13 cellular contexts compared by ENCODE assay signal in the genomic region with DNA sequence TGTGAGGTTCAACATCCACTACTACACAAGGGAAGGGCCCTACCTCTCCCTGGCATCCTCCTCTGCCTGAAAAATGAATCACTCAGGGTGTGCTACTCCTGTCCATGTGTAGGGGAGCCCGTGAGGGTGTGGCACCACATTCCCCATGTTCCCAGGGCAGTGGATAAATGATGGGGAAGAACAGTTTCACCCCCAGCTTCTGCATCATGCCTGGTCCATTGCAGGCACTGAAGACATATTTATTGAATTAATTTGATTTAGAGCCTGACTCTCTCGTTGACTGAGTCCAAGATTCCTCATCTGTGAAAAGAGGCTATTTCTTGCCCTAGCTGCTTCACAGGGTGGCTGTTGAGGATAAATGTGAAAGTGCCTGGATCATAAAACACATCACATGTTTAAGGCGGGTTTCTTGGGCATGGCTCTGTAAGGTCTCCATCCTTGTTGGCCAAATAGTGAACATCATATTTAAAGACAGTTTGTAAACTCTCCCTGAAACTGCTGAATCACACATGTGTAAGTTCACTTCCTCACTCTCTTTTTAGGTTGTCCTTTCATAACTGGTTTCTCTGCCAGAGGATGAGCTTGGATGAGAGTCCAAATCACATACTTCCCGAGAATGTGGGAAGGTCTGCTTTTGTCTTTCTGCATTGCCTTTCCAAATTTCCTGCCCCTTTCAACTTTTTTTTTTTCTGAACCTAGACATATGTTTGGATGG.
DNase-seq lines count a peak whose midpoint lies in the region; ATAC-seq, FAIRE-seq and TF ChIP-seq lines count a peak whose summit lies in the region.
"Had no signal": no experiment of that assay in that cellular context is flagged by ENCODE, and none has a peak within 500 bp of the region (broad histone marks: within the 10 kb centered on the region; RNA-seq: fewer than 3 reads in every experiment).

No MANE protein-coding gene starts in this region.

- H3K4me1 ChIP-seq in right cardiac atrium (ENCODE audit: control insufficient read depth, insufficient read depth, low read length) (peaks cover 4% of the 10 kb centered on the region), left ventricle myocardium inferior (peaks cover 20% of the 10 kb centered on the region)

- H3K27me3 Mint-ChIP-seq in WTC11 (ENCODE audit: low read depth) = no peaks in the 10 kb centered on the region

- no peak overlapping the region for H3K27ac Mint-ChIP-seq in WTC11
- H3K27ac Mint-ChIP-seq: B cell had no signal

- H3K36me3 Mint-ChIP-seq in WTC11 = no peaks in the 10 kb centered on the region

- CTCF ChIA-PET in WTC11 (lab: Charles Lee) = no interaction called here

- H3K4me3 ChIP-seq in right cardiac atrium (ENCODE audit: low read length) (no peak overlapping the region), left ventricle myocardium inferior (no peak overlapping the region)

- POLR2A ChIA-PET in WTC11 (lab: Charles Lee) = no interaction called here

- DNase-seq in right cardiac atrium (no peak), left ventricle myocardium inferior (no peak), NOMO-1 (lab: John Stamatoyannopoulos, UW; ENCODE audit: unreplicated experiment in 2 of 2) (peak; percentile 28 to 83), epithelial cell of prostate (ENCODE audit: low read depth, low spot score) (peak; percentile 40), urothelium cell line (ENCODE audit: low spot score) (peak; percentile 11), NAMALWA (ENCODE audit: low spot score) (no peak), NCI-H1694 treated with DMSO at 0.1 percent for 48 hours (lab: John Stamatoyannopoulos, UW) (no peak), WTC11 (ENCODE audit: low spot score) (no peak)
- DNase-seq: GF-D8, NCI-H1048, NCI-H82, T-helper 9 cell had no signal

- no peaks in the 10 kb centered on the region for H3K36me3 ChIP-seq in left ventricle myocardium inferior

- no peak for TF ChIP-seq CTCF in left ventricle myocardium inferior (IDR thresholded peaks at IDR 0.05; ENCODE audit: borderline replicate concordance)
- TF ChIP-seq CTCF in WTC11 (IDR thresholded peaks at IDR 0.05) = no peak

- no peaks in the 10 kb centered on the region for H3K27me3 ChIP-seq in right cardiac atrium (ENCODE audit: control insufficient read depth, insufficient read depth)
- H3K27me3 ChIP-seq in left ventricle myocardium inferior (ENCODE audit: low read depth) = peaks cover 14% of the 10 kb centered on the region

- 76% methylated on average over 4 of the region's 4 CpGs for WGBS in right cardiac atrium

- ATAC-seq in right cardiac atrium = peak; percentile 49 to 55
- ATAC-seq in WTC11 = no peak

- no peak for FAIRE-seq in urothelium cell line (lab: Jason Lieb, UNC)

- no peak overlapping the region for H3K4me3 Mint-ChIP-seq in WTC11
- H3K4me3 Mint-ChIP-seq: B cell had no signal

- no peaks in the 10 kb centered on the region for H3K9me3 Mint-ChIP-seq in WTC11

- peaks cover 23% of the 10 kb centered on the region for H3K4me1 Mint-ChIP-seq in WTC11
- H3K4me1 Mint-ChIP-seq: B cell had no signal

- intact Hi-C loops in right cardiac atrium (cut with DNase I) (no loop called here), left ventricle myocardium inferior (cut with micrococcal nuclease) (no loop called here)

- H3K9me3 ChIP-seq in right cardiac atrium (ENCODE audit: control insufficient read depth, low read length) = no peaks in the 10 kb centered on the region
- no peaks in the 10 kb centered on the region for H3K9me3 ChIP-seq in left ventricle myocardium inferior (replicated peaks)

- H3K27ac ChIP-seq in right cardiac atrium (ENCODE audit: low read length) (no peak overlapping the region), left ventricle myocardium inferior (replicated peaks) (no peak overlapping the region), epithelial cell of prostate (peak overlapping the region; percentile 57)

TF ChIP-seq in WTC11, 78 proteins besides CTCF, POLR2A, EP300 and RAD21 (continues in another document):
- no peak for TF ChIP-seq NFE2L1 (CRISPR knock-in tag; IDR thresholded peaks at IDR 0.05)
- no peak for TF ChIP-seq ZSCAN18 (CRISPR knock-in tag; IDR thresholded peaks at IDR 0.05)
- TF ChIP-seq, protein P1, sequence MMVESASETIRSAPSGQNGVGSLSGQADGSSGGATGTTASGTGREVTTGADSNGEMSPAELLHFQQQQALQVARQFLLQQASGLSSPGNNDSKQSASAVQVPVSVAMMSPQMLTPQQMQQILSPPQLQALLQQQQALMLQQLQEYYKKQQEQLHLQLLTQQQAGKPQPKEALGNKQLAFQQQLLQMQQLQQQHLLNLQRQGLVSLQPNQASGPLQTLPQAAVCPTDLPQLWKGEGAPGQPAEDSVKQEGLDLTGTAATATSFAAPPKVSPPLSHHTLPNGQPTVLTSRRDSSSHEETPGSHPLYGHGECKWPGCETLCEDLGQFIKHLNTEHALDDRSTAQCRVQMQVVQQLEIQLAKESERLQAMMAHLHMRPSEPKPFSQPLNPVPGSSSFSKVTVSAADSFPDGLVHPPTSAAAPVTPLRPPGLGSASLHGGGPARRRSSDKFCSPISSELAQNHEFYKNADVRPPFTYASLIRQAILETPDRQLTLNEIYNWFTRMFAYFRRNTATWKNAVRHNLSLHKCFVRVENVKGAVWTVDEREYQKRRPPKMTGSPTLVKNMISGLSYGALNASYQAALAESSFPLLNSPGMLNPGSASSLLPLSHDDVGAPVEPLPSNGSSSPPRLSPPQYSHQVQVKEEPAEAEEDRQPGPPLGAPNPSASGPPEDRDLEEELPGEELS (CRISPR knock-in tag; IDR thresholded peaks at IDR 0.05) = no peak
- TF ChIP-seq, protein P2, sequence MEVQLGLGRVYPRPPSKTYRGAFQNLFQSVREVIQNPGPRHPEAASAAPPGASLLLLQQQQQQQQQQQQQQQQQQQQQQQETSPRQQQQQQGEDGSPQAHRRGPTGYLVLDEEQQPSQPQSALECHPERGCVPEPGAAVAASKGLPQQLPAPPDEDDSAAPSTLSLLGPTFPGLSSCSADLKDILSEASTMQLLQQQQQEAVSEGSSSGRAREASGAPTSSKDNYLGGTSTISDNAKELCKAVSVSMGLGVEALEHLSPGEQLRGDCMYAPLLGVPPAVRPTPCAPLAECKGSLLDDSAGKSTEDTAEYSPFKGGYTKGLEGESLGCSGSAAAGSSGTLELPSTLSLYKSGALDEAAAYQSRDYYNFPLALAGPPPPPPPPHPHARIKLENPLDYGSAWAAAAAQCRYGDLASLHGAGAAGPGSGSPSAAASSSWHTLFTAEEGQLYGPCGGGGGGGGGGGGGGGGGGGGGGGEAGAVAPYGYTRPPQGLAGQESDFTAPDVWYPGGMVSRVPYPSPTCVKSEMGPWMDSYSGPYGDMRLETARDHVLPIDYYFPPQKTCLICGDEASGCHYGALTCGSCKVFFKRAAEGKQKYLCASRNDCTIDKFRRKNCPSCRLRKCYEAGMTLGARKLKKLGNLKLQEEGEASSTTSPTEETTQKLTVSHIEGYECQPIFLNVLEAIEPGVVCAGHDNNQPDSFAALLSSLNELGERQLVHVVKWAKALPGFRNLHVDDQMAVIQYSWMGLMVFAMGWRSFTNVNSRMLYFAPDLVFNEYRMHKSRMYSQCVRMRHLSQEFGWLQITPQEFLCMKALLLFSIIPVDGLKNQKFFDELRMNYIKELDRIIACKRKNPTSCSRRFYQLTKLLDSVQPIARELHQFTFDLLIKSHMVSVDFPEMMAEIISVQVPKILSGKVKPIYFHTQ (CRISPR knock-in tag; IDR thresholded peaks at IDR 0.05) = no peak
- TF ChIP-seq, protein P3, sequence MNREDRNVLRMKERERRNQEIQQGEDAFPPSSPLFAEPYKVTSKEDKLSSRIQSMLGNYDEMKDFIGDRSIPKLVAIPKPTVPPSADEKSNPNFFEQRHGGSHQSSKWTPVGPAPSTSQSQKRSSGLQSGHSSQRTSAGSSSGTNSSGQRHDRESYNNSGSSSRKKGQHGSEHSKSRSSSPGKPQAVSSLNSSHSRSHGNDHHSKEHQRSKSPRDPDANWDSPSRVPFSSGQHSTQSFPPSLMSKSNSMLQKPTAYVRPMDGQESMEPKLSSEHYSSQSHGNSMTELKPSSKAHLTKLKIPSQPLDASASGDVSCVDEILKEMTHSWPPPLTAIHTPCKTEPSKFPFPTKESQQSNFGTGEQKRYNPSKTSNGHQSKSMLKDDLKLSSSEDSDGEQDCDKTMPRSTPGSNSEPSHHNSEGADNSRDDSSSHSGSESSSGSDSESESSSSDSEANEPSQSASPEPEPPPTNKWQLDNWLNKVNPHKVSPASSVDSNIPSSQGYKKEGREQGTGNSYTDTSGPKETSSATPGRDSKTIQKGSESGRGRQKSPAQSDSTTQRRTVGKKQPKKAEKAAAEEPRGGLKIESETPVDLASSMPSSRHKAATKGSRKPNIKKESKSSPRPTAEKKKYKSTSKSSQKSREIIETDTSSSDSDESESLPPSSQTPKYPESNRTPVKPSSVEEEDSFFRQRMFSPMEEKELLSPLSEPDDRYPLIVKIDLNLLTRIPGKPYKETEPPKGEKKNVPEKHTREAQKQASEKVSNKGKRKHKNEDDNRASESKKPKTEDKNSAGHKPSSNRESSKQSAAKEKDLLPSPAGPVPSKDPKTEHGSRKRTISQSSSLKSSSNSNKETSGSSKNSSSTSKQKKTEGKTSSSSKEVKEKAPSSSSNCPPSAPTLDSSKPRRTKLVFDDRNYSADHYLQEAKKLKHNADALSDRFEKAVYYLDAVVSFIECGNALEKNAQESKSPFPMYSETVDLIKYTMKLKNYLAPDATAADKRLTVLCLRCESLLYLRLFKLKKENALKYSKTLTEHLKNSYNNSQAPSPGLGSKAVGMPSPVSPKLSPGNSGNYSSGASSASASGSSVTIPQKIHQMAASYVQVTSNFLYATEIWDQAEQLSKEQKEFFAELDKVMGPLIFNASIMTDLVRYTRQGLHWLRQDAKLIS (CRISPR knock-in tag; IDR thresholded peaks at IDR 0.05; ENCODE audit: borderline replicate concordance) = no peak
- no peak for TF ChIP-seq SMAD3 (CRISPR knock-in tag; IDR thresholded peaks at IDR 0.05; ENCODE audit: borderline replicate concordance)
- TF ChIP-seq SMAD4 (CRISPR knock-in tag; IDR thresholded peaks at IDR 0.05) = no peak

Comparison
In these comparisons a context has a peak if more than half of its experiments do, and no peak if none do; other contexts are left out.
1. DNase-seq: peak in NOMO-1 (2 of 2), epithelial cell of prostate (single experiment) and urothelium cell line (single experiment); none in right cardiac atrium (0 of 3), left ventricle myocardium inferior (single experiment), NAMALWA (single experiment), NCI-H1694 treated with DMSO at 0.1 percent for 48 hours (single experiment) and WTC11 (single experiment).